Comparison of ENCODE assay signal across 1 cellular context in genomic region chr7:25952277-25953057, GRCh38.
TF ChIP-seq lines count a peak whose summit lies in the region.

No MANE protein-coding gene starts in this region.

TF ChIP-seq in HepG2, 621 proteins besides CTCF, POLR2A, EP300 and RAD21 (continued from another document and continues in another):
- TF ChIP-seq ZBTB40 (IDR thresholded peaks at IDR 0.05) (no peak), ZBTB40 (CRISPR knock-in tag; IDR thresholded peaks at IDR 0.05) (peak; percentile 91), AGO2 (optimal IDR thresholded peaks at IDR 0.05; ENCODE audit: low read depth, low read length) (no peak), ZNF747 (CRISPR knock-in tag; IDR thresholded peaks at IDR 0.05; ENCODE audit: borderline replicate concordance) (0 out of 2 replicates have a peak, but pooled peaks have one; percentile 44), PRDM15 (CRISPR knock-in tag; IDR thresholded peaks at IDR 0.05) (peak; percentile 76), ZNF572 (CRISPR knock-in tag; IDR thresholded peaks at IDR 0.05) (no peak), HMG20B (CRISPR knock-in tag; conservative IDR thresholded peaks at IDR 0.05) (peak; percentile 72), ZGPAT (CRISPR knock-in tag; IDR thresholded peaks at IDR 0.05) (peak; percentile 94), GATAD2A (CRISPR knock-in tag; IDR thresholded peaks at IDR 0.05) (peak; percentile 98), ZNF335 (CRISPR knock-in tag; IDR thresholded peaks at IDR 0.05) (peak; percentile 84; the same call in 1 of the 2 replicates), ARID2 (CRISPR knock-in tag; IDR thresholded peaks at IDR 0.05; ENCODE audit: borderline replicate concordance) (peak; percentile 83; the same call in 1 of the 2 replicates), PHF20 (CRISPR knock-in tag; IDR thresholded peaks at IDR 0.05) (peak; percentile 46; the same call in 1 of the 2 replicates), ZNF800 (CRISPR knock-in tag; IDR thresholded peaks at IDR 0.05) (peak; percentile 75; the same call in 1 of the 2 replicates), IRF9 (CRISPR knock-in tag; IDR thresholded peaks at IDR 0.05; ENCODE audit: borderline replicate concordance) (peak; percentile 55; the same call in 1 of the 2 replicates), YEATS4 (CRISPR knock-in tag; IDR thresholded peaks at IDR 0.05; ENCODE audit: borderline replicate concordance) (peak; percentile 95), MEF2D (CRISPR knock-in tag; IDR thresholded peaks at IDR 0.05) (peak; percentile 87; the same call in 1 of the 2 replicates), TEF (CRISPR knock-in tag; IDR thresholded peaks at IDR 0.05) (peak; percentile 90), STAT5B (CRISPR knock-in tag; IDR thresholded peaks at IDR 0.05) (0 out of 2 replicates have a peak, but pooled peaks have one; percentile 16), ARID5B (CRISPR knock-in tag; IDR thresholded peaks at IDR 0.05) (peak; percentile 96), KLF13 (CRISPR knock-in tag; IDR thresholded peaks at IDR 0.05) (no peak), TRAFD1 (CRISPR knock-in tag; IDR thresholded peaks at IDR 0.05; ENCODE audit: borderline replicate concordance) (0 out of 2 replicates have a peak, but pooled peaks have one; percentile 39), SALL2 (CRISPR knock-in tag; IDR thresholded peaks at IDR 0.05) (peak; percentile 84), ARNT2 (CRISPR knock-in tag; IDR thresholded peaks at IDR 0.05; ENCODE audit: low read depth) (peak; percentile 89), ZNF768 (CRISPR knock-in tag; IDR thresholded peaks at IDR 0.05) (peak; percentile 91), LBX2 (CRISPR knock-in tag; IDR thresholded peaks at IDR 0.05; ENCODE audit: borderline replicate concordance) (no peak), ZNF598 (CRISPR knock-in tag; IDR thresholded peaks at IDR 0.05; ENCODE audit: borderline replicate concordance) (peak; percentile 76; the same call in 1 of the 2 replicates), HOXA9 (CRISPR knock-in tag; IDR thresholded peaks at IDR 0.05; ENCODE audit: borderline replicate concordance) (no peak; the same call in 1 of the 2 replicates), ZNF788 (CRISPR knock-in tag; IDR thresholded peaks at IDR 0.05; ENCODE audit: borderline replicate concordance) (peak; percentile 95; the same call in 1 of the 2 replicates), MIXL1 (CRISPR knock-in tag; IDR thresholded peaks at IDR 0.05) (peak; percentile 90)
